Comparison of ENCODE assay signal across 18 cellular contexts in the genomic region with DNA sequence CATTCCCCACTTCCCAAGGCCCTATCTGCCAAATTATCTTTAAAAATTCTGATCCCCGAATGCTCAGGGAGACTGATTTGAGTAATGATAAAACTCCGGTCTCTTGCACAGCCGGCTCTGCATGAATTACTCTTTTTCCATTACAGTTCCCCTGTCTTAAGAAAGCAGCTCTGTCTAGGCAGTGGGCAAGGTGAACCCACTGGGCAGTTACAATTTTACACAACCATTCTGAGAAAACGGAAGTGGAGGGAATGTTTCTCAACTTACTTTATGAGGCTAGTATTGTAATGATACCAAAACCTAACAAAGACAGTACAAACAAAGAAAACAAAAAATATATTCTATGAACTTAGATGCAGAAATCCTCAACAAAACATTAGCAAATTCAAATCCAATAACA.
DNase-seq lines count a peak whose midpoint lies in the region; TF ChIP-seq lines count a peak whose summit lies in the region.
"Had no signal": no experiment of that assay in that cellular context is flagged by ENCODE, and none has a peak within 500 bp of the region (broad histone marks: within the 10 kb centered on the region; RNA-seq: fewer than 3 reads in every experiment).

No MANE protein-coding gene starts in this region.

- H3K9me3 Mint-ChIP-seq in type B pancreatic cell = peaks cover 5% of the 10 kb centered on the region
- H3K9me3 Mint-ChIP-seq: CD8-positive, alpha-beta T cell had no signal

- DNase-seq in HL-60 (ENCODE audit: low read depth in 1 of 2, low spot score in 1 of 2) (peak; percentile 38 to 63), NOMO-1 treated with DMSO at 0.1 percent for 48 hours (lab: John Stamatoyannopoulos, UW; ENCODE audit: unreplicated experiment) (peak; percentile 89), SKM-1 treated with dmso at 0.1 percent for 144 hours (lab: John Stamatoyannopoulos, UW; ENCODE audit: unreplicated experiment) (peak; percentile 85), type B pancreatic cell (ENCODE audit: extremely low spot score, unreplicated experiment) (no peak), HuH-7 (ENCODE audit: low spot score) (no peak), RKO (ENCODE audit: low spot score) (no peak), transverse colon (no peak)
- DNase-seq: CD8-positive, alpha-beta T cell; DMS79; NCI-H1105 treated with DMSO at 0.1 percent for 48 hours; NCI-H1694 treated with DMSO at 0.1 percent for 48 hours; NCI-H226; NCI-H524; NCI-H82; Right ventricle myocardium superior; SK-N-SH had no signal

- in situ Hi-C loops in transverse colon (cut with MboI; ENCODE audit: low pct_ligation_motif_present in 1 of 4, low pct_unique_long_range_greater_than_20kb in 1 of 4, low sequenced_read_pairs in 3 of 4) = no loop called here

- no peaks in the 10 kb centered on the region for H3K36me3 ChIP-seq in transverse colon
- H3K36me3 ChIP-seq: BLaER1 had no signal

- H3K27me3 ChIP-seq in HL-60 (ENCODE audit: insufficient read depth, poor library complexity, severe bottlenecking) = no peaks in the 10 kb centered on the region
- no peaks in the 10 kb centered on the region for H3K27me3 ChIP-seq in transverse colon
- H3K27me3 ChIP-seq: BLaER1 had no signal

- no peak for TF ChIP-seq EP300 in transverse colon (IDR thresholded peaks at IDR 0.05; ENCODE audit: low read depth)

- H3K4me3 ChIP-seq in HL-60 (replicated peaks; ENCODE audit: insufficient read depth, low read length) (no peak overlapping the region), transverse colon (no peak overlapping the region)
- H3K4me3 ChIP-seq: A549, BLaER1 had no signal

- no peaks in the 10 kb centered on the region for H3K27me3 Mint-ChIP-seq in type B pancreatic cell

- no peaks in the 10 kb centered on the region for H3K4me1 ChIP-seq in transverse colon
- H3K4me1 ChIP-seq: A549, BLaER1 had no signal

- intact Hi-C loops in transverse colon (cut with DNase I; ENCODE audit: low total_unique reads) = no loop called here

- H3K4me3 Mint-ChIP-seq in type B pancreatic cell = peak overlapping the region; percentile 53
- H3K4me3 Mint-ChIP-seq: CD8-positive, alpha-beta T cell had no signal

- TF ChIP-seq POLR2A in transverse colon (IDR thresholded peaks at IDR 0.05) = no peak

- H3K36me3 Mint-ChIP-seq in type B pancreatic cell = no peaks in the 10 kb centered on the region
- H3K36me3 Mint-ChIP-seq: CD8-positive, alpha-beta T cell had no signal

- TF ChIP-seq CTCF in HL-60 (IDR thresholded peaks at IDR 0.05; ENCODE audit: insufficient read depth, low read length) = no peak
- TF ChIP-seq CTCF in type B pancreatic cell (conservative IDR thresholded peaks at IDR 0.05) = no peak
- TF ChIP-seq CTCF in transverse colon (IDR thresholded peaks at IDR 0.05) = no peak

- H3K27ac ChIP-seq in HL-60 (replicated peaks) (peak overlapping the region; percentile 79), transverse colon (no peak overlapping the region)
- H3K27ac ChIP-seq: A549, BLaER1 had no signal

- peaks cover 6% of the 10 kb centered on the region for H3K4me1 Mint-ChIP-seq in type B pancreatic cell (ENCODE audit: unreplicated experiment)

- peak overlapping the region; percentile 64 for H3K27ac Mint-ChIP-seq in type B pancreatic cell
- H3K27ac Mint-ChIP-seq: CD8-positive, alpha-beta T cell had no signal

- WGBS in transverse colon (ENCODE audit: low coverage in 1 of 2), 2 donors = 82 to 83% methylated on average over 4 of the region's 4 CpGs

- no peaks in the 10 kb centered on the region for H3K9me3 ChIP-seq in transverse colon
- H3K9me3 ChIP-seq: A549, BLaER1, SK-N-SH had no signal

Comparison
In these comparisons a context has a peak if more than half of its experiments do, and no peak if none do; other contexts are left out.
1. DNase-seq: peak in HL-60 (2 of 2), NOMO-1 treated with DMSO at 0.1 percent for 48 hours (single experiment) and SKM-1 treated with dmso at 0.1 percent for 144 hours (single experiment); none in type B pancreatic cell (single experiment), HuH-7 (single experiment), RKO (single experiment) and transverse colon (single experiment).